ENCODE assay signal across 21 cellular contexts in genomic region chr7:16603633-16604032, GRCh38.
"Had no signal": no experiment of that assay in that cellular context is flagged by ENCODE, and none has a peak within 500 bp of the region (broad histone marks: within the 10 kb centered on the region; RNA-seq: fewer than 3 reads in every experiment).

No MANE protein-coding gene starts in this region.

- H3K36me3 ChIP-seq: ovary had no signal

- H3K9me3 Mint-ChIP-seq: activated B cell treated with CpG ODN at 0.5 μM for 24 hours; activated CD4-positive, alpha-beta memory T cell treated with anti-CD3 and anti-CD28 coated beads for 36 hours; activated naive CD8-positive, alpha-beta T cell treated with anti-CD3 and anti-CD28 coated beads for 36 hours; activated T-helper 17 cell treated with anti-CD3 and anti-CD28 coated beads, Interleukin-2, amount 50 U/mL, for 72 hours; endodermal cell; memory B cell; natural killer cell; stimulated activated memory B cell treated with anti-CD40 and anti-IgM and Interleukin-4, amounts not matched to agents 10 μg/mL and 1 μg/mL and 100 μg/mL, for 72 hours; type B pancreatic cell had no signal

- H3K27ac Mint-ChIP-seq: activated B cell treated with CpG ODN at 0.5 μM for 24 hours; activated CD4-positive, alpha-beta memory T cell treated with anti-CD3 and anti-CD28 coated beads for 36 hours; activated naive CD8-positive, alpha-beta T cell treated with anti-CD3 and anti-CD28 coated beads for 36 hours; activated T-helper 17 cell treated with anti-CD3 and anti-CD28 coated beads, Interleukin-2, amount 50 U/mL, for 72 hours; endodermal cell; memory B cell; natural killer cell; stimulated activated memory B cell treated with anti-CD40 and anti-IgM and Interleukin-4, amounts not matched to agents 10 μg/mL and 1 μg/mL and 100 μg/mL, for 72 hours; type B pancreatic cell had no signal

- FAIRE-seq: colon had no signal

- H3K9me3 ChIP-seq: gastrocnemius medialis, ovary, sigmoid colon, testis had no signal

- ATAC-seq: activated T-helper 17 cell treated with anti-CD3 and anti-CD28 coated beads, Interleukin-2, amount 50 U/mL, for 72 hours; gastrocnemius medialis; left ventricle myocardium superior; natural killer cell; stimulated activated memory B cell treated with anti-CD40 and anti-IgM and Interleukin-4, amounts not matched to agents 10 μg/mL and 1 μg/mL and 100 μg/mL, for 72 hours had no signal

- H3K27me3 ChIP-seq: dorsolateral prefrontal cortex, gastrocnemius medialis, ovary, sigmoid colon, testis had no signal

- H3K27ac ChIP-seq: gastrocnemius medialis, ovary, sigmoid colon, testis had no signal

- H3K27me3 Mint-ChIP-seq: activated B cell treated with CpG ODN at 0.5 μM for 24 hours; activated CD4-positive, alpha-beta memory T cell treated with anti-CD3 and anti-CD28 coated beads for 36 hours; activated naive CD8-positive, alpha-beta T cell treated with anti-CD3 and anti-CD28 coated beads for 36 hours; activated T-helper 17 cell treated with anti-CD3 and anti-CD28 coated beads, Interleukin-2, amount 50 U/mL, for 72 hours; memory B cell; stimulated activated memory B cell treated with anti-CD40 and anti-IgM and Interleukin-4, amounts not matched to agents 10 μg/mL and 1 μg/mL and 100 μg/mL, for 72 hours; type B pancreatic cell had no signal

- H3K4me3 Mint-ChIP-seq: activated B cell treated with CpG ODN at 0.5 μM for 24 hours; activated CD4-positive, alpha-beta memory T cell treated with anti-CD3 and anti-CD28 coated beads for 36 hours; activated naive CD8-positive, alpha-beta T cell treated with anti-CD3 and anti-CD28 coated beads for 36 hours; activated T-helper 17 cell treated with anti-CD3 and anti-CD28 coated beads, Interleukin-2, amount 50 U/mL, for 72 hours; endodermal cell; memory B cell; natural killer cell; stimulated activated memory B cell treated with anti-CD40 and anti-IgM and Interleukin-4, amounts not matched to agents 10 μg/mL and 1 μg/mL and 100 μg/mL, for 72 hours; type B pancreatic cell had no signal

- DNase-seq: activated B cell treated with CpG ODN at 0.5 μM for 24 hours; activated CD4-positive, alpha-beta memory T cell treated with anti-CD3 and anti-CD28 coated beads for 36 hours; activated CD4-positive, alpha-beta T cell treated with anti-CD3 and anti-CD28 coated beads for 4 hours; activated naive CD4-positive, alpha-beta T cell; activated naive CD8-positive, alpha-beta T cell treated with anti-CD3 and anti-CD28 coated beads for 36 hours; activated T-cell treated with anti-CD3 and anti-CD28 coated beads, Interleukin-2, amount 50 U/mL, for 1 hour; central memory CD4-positive, alpha-beta T cell; dorsolateral prefrontal cortex; endodermal cell; gastrocnemius medialis; left ventricle myocardium superior; natural killer cell; ovary; sigmoid colon; stimulated activated CD4-positive, alpha-beta T cell treated with anti-CD3 and anti-CD28 coated beads, Interleukin-4, amount 100 ng/mL, for 4 hours; testis had no signal

- H3K4me1 ChIP-seq: gastrocnemius medialis, testis had no signal

- H3K4me3 ChIP-seq: dorsolateral prefrontal cortex, gastrocnemius medialis, ovary, sigmoid colon, testis had no signal

- H3K4me1 Mint-ChIP-seq: activated T-helper 17 cell treated with anti-CD3 and anti-CD28 coated beads, Interleukin-2, amount 50 U/mL, for 72 hours; memory B cell; natural killer cell; stimulated activated memory B cell treated with anti-CD40 and anti-IgM and Interleukin-4, amounts not matched to agents 10 μg/mL and 1 μg/mL and 100 μg/mL, for 72 hours had no signal
